ENCODE assay signal across 9 cellular contexts in the genomic region with DNA sequence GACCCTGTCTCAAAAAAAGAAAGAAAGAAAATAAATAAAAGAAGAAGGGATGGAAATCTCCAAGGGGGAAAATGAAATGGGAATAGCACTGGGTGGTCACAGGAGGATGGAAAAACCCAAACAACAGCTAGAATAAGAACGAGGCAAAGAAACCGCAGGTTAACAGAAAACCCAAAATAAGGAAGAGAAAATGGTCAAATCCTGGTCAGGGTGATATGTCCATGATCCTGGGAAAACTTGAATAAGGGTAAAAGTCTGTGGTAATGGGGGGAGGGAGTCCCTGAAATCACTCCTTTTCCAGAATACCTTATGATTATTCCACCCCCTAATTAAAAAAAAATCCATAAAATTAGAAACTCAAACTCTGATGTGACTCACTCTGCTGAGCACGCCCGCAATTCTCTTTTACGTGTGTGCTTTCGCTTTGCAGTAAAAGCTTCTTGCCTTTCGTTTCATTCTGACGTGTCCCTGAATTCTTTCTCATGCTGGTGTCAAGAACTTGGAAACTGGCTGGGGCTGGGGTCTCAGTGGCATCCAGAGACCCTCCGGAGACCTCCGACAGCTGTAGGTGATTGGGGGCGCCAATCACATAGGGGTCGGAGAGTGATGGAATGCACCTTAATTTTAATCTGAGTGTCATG. TPM values are rescaled to one million over a fixed set of nuclear protein-coding genes. Genes with fewer than 3 reads are reported as not detected.
A peak's percentile ranks its signal among the peaks of the same experiment; 100 is the strongest.
DNase-seq lines count a peak whose midpoint lies in the region; ATAC-seq, FAIRE-seq and TF ChIP-seq lines count a peak whose summit lies in the region.
"Had no signal": no experiment of that assay in that cellular context is flagged by ENCODE, and none has a peak within 500 bp of the region (broad histone marks: within the 10 kb centered on the region; RNA-seq: fewer than 3 reads in every experiment).

No MANE protein-coding gene starts in this region.

- H2AFZ ChIP-seq in K562 (ENCODE audit: low read depth, low read length) = peak overlapping the region; percentile 38; the same call in 1 of the 2 replicates

- no peaks in the 10 kb centered on the region for H3K36me3 ChIP-seq in K562 (ENCODE audit: control insufficient read depth, insufficient read depth, low read length)

- no TSS peak for BruUV-seq in K562 (replicated peaks; lab: Mats Ljungman, UMichigan)

- FAIRE-seq in K562 (lab: Jason Lieb, UNC) = no peak

- no peak overlapping the region for H3K4me3 Mint-ChIP-seq in WTC11

- TF ChIP-seq RAD21 in K562 (CRISPR knock-in tag; conservative IDR thresholded peaks at IDR 0.05 in 1 of 2, IDR thresholded peaks at IDR 0.05 in 1 of 2) = no peak

- peaks cover 3 to 9% of the 10 kb centered on the region in 2 experiments; a peak in 3 of 5 replicates for H3K4me1 ChIP-seq in K562 (replicated peaks in 1 of 2; ENCODE audit: control insufficient read depth in 2 of 2, insufficient read depth in 2 of 2, low read length in 2 of 2)

- no peak overlapping the region for H3K4me3 ChIP-seq in K562

- H3K9ac ChIP-seq in K562 (ENCODE audit: insufficient read depth in 1 of 2, low read depth in 2 of 2, low read length in 2 of 2) = no peak overlapping the region

- in situ Hi-C loops in K562 (cut with MboI) = no loop called here

- no peak for TF ChIP-seq POLR2A in K562 (conservative IDR thresholded peaks at IDR 0.05)
- no peak for TF ChIP-seq POLR2A in erythroblast (IDR thresholded peaks at IDR 0.05; ENCODE audit: low read length)

- H3K27ac Mint-ChIP-seq in WTC11 = no peak overlapping the region

- TF ChIP-seq CTCF in K562 (IDR thresholded peaks at IDR 0.05 in 2 of 3, conservative IDR thresholded peaks at IDR 0.05 in 1 of 3; ENCODE audit: insufficient read depth in 2 of 3, low read depth in 1 of 3, low read length in 3 of 3) = no peak
- no peak for TF ChIP-seq CTCF in WTC11 (IDR thresholded peaks at IDR 0.05)

- ATAC-seq in GM19455 (IDR thresholded peaks at IDR 0.05; ENCODE audit: unreplicated experiment) = peak; percentile 44
- peak; percentile 46 for ATAC-seq in HG03520 (IDR thresholded peaks at IDR 0.05; ENCODE audit: unreplicated experiment)
- ATAC-seq in K562 = no peak
- ATAC-seq in WTC11 = no peak

- 0 out of 2 replicates have a peak, but pooled peaks cover 2% of the 10 kb centered on the region for H3K9me3 ChIP-seq in K562 (replicated peaks; ENCODE audit: control insufficient read depth, insufficient read depth, low read depth, low read length)

- peaks cover 19% of the 10 kb centered on the region for H3K4me1 Mint-ChIP-seq in WTC11

- intact Hi-C loops in K562 (cut with micrococcal nuclease) = no loop called here

- peaks cover 20% of the 10 kb centered on the region for H3K9me3 Mint-ChIP-seq in WTC11

- H3K27ac ChIP-seq in K562 (ENCODE audit: extremely low read depth, low read depth, low read length) = no peak overlapping the region

- H3K27me3 ChIP-seq in K562 (ENCODE audit: control insufficient read depth in 2 of 2, insufficient read depth in 2 of 2, low read length in 2 of 2) = no peaks in the 10 kb centered on the region

- no peaks in the 10 kb centered on the region for H4K20me1 ChIP-seq in K562 (replicated peaks; ENCODE audit: control insufficient read depth, insufficient read depth, low read length)

- POLR2A ChIA-PET in K562 (lab: Yijun Ruan, JAX) = interaction anchor here (0.7 to 0.8 kb wide), 3 partner anchors 12 to 104 kb away, joined by 3 to 5 read pairs (median 3); no protein-coding TSS in a partner anchor
- POLR2A ChIA-PET in WTC11 (lab: Charles Lee) = no interaction called here

- no peaks in the 10 kb centered on the region for H3K9me1 ChIP-seq in K562 (ENCODE audit: control insufficient read depth, insufficient read depth, low read length)

- peaks cover 8% of the 10 kb centered on the region for H3K79me2 ChIP-seq in K562 (ENCODE audit: control insufficient read depth, insufficient read depth, low read length)

- CTCF ChIA-PET in K562 (lab: Yijun Ruan, JAX; ENCODE audit: low intra/inter-chr PET ratio) (no interaction called here), WTC11 (lab: Charles Lee) (interaction anchor here (1.4 kb wide), 1 partner anchor 155 kb away, joined by 3 read pairs; no protein-coding TSS in a partner anchor)

- DNase-seq in COLO829 (ENCODE audit: low spot score) (peak; percentile 76), K562 (ENCODE audit: extremely low read depth in 1 of 4, low spot score in 3 of 4) (no peak), DMS 273 (lab: John Stamatoyannopoulos, UW; ENCODE audit: unreplicated experiment) (no peak), AG20443 (ENCODE audit: low spot score) (no peak), WTC11 (ENCODE audit: low spot score) (no peak), erythroblast (lab: John Stamatoyannopoulos, UW) (no peak)
- DNase-seq: NCI-H774 had no signal

- no peak overlapping the region for H3K4me2 ChIP-seq in K562 (ENCODE audit: insufficient read depth, low read length)

- WGBS in K562 (ENCODE audit: insufficient coverage, low coverage, missing lambda C conversion rate) = 63% methylated on average over 10 of the region's 12 CpGs

- H3K27me3 Mint-ChIP-seq in WTC11 (ENCODE audit: low read depth) = peaks cover 26% of the 10 kb centered on the region

- no peak for TF ChIP-seq EP300 in K562 (IDR thresholded peaks at IDR 0.05; ENCODE audit: low read length)

- H3K36me3 Mint-ChIP-seq in WTC11 = peaks cover 11% of the 10 kb centered on the region

TF ChIP-seq in K562, 482 proteins besides CTCF, POLR2A, EP300 and RAD21 (continues in another document):
- no peak for TF ChIP-seq CHCHD3 (CRISPR knock-in tag; IDR thresholded peaks at IDR 0.05)
- TF ChIP-seq RCOR1 (IDR thresholded peaks at IDR 0.05; ENCODE audit: borderline replicate concordance in 1 of 2, low read depth in 2 of 2, low read length in 2 of 2) = no peak
- TF ChIP-seq SRSF9 (IDR thresholded peaks at IDR 0.05; ENCODE audit: borderline replicate concordance, low read depth, low read length) = no peak
- TF ChIP-seq HNRNPL (IDR thresholded peaks at IDR 0.05; ENCODE audit: low read depth, low read length) = no peak
- no peak for TF ChIP-seq RBM34 (IDR thresholded peaks at IDR 0.05; ENCODE audit: borderline replicate concordance, insufficient read depth, low read length)

TF ChIP-seq in WTC11, 78 proteins besides CTCF, POLR2A, EP300 and RAD21 (continues in another document):
- TF ChIP-seq, protein P1, sequence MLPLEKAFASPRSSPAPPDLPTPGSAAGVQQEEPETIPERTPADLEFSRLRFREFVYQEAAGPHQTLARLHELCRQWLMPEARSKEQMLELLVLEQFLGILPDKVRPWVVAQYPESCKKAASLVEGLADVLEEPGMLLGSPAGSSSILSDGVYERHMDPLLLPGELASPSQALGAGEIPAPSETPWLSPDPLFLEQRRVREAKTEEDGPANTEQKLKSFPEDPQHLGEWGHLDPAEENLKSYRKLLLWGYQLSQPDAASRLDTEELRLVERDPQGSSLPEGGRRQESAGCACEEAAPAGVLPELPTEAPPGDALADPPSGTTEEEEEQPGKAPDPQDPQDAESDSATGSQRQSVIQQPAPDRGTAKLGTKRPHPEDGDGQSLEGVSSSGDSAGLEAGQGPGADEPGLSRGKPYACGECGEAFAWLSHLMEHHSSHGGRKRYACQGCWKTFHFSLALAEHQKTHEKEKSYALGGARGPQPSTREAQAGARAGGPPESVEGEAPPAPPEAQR (CRISPR knock-in tag; IDR thresholded peaks at IDR 0.05) = no peak
- TF ChIP-seq ZNF423 (CRISPR knock-in tag; IDR thresholded peaks at IDR 0.05) (no peak), ZNF416 (CRISPR knock-in tag; IDR thresholded peaks at IDR 0.05) (no peak), FOXJ3 (CRISPR knock-in tag; IDR thresholded peaks at IDR 0.05; ENCODE audit: borderline replicate concordance) (no peak)

RNA-seq across cellular contexts. Expression of gene NAXD, which starts 4.3 kb away (rescaled TPM):
- total RNA-seq in K562 (2011; cell fraction: chromatin; rRNA removed; ENCODE audit: low replicate concordance) = 32.5 and 45.0 TPM in 2 replicates
- total RNA-seq in K562 (2011; cell fraction: nucleolus; rRNA removed) = 25.1 and 28.0 TPM in 2 replicates
- total RNA-seq in K562 (2011; cell fraction: nucleoplasm; rRNA removed) = 19.5 and 24.8 TPM in 2 replicates
- total RNA-seq in K562 (2014; rRNA removed) (9.4 and 10.9 TPM in 2 replicates), K562 (2014; rRNA removed; fragmentation: Illumina TruSeq; extraction: Trizol) (9.4 and 10.4 TPM in 2 replicates), K562 (2015; rRNA removed; fragmentation: Illumina TruSeq; extraction: Trizol) (13.2 and 14.1 TPM in 2 replicates), K562 (2021) (19.3 and 20.1 TPM in 2 replicates), WTC11 (2021) (26.8 to 29.3 TPM (median 27.9 TPM) in 3 replicates)
- polyA plus RNA-seq in K562 (2011; rRNA removed) (15.4 and 19.7 TPM in 2 replicates), K562 (2014; fragmentation: Illumina TruSeq; extraction: Trizol) (13.0 and 17.0 TPM in 2 replicates), K562 (2014; fragmentation: Nextera tagmentation; extraction: Ambion mirVana) (1 to 10 TPM in 1 of 2 experiments, under 1 TPM in 1; 0.59 to 1.7 TPM), K562 (2014; rRNA removed) (20.6 and 20.8 TPM in 2 replicates)
- 19.3 and 25.1 TPM in 2 replicates for polyA plus RNA-seq in K562 (2011; cell fraction: cytosol; rRNA removed)
- 81.8 and 101 TPM in 2 replicates for polyA plus RNA-seq in K562 (2011; cell fraction: nucleus; rRNA removed)
- polyA plus RNA-seq in K562 (2012) = 17.8 and 18.6 TPM in 2 replicates
- 10.0 and 11.0 TPM in 2 replicates for polyA minus RNA-seq in K562 (2011; rRNA and poly(A)+ RNA removed)
- polyA minus RNA-seq in K562 (2011; cell fraction: cytosol; rRNA and poly(A)+ RNA removed) = 5.3 and 8.5 TPM in 2 replicates
- polyA minus RNA-seq in K562 (2011; cell fraction: nucleus; rRNA and poly(A)+ RNA removed) = 10.6 and 16.3 TPM in 2 replicates

RNA-seq across cellular contexts. Expression of gene RAB20, which starts 49.6 kb away (rescaled TPM):
- 1.3 and 3.9 TPM in 2 replicates for total RNA-seq in K562 (2011; cell fraction: chromatin; rRNA removed; ENCODE audit: low replicate concordance)
- 2.5 TPM in 2 replicates for total RNA-seq in K562 (2011; cell fraction: nucleolus; rRNA removed)
- 1.5 and 2.9 TPM in 2 replicates for total RNA-seq in K562 (2011; cell fraction: nucleoplasm; rRNA removed)
- 9.2 and 12.4 TPM in 2 replicates for total RNA-seq in K562 (2014; rRNA removed)
- total RNA-seq in K562 (2014; rRNA removed; fragmentation: Illumina TruSeq; extraction: Trizol) = 4.3 and 4.8 TPM in 2 replicates
- total RNA-seq in K562 (2015; rRNA removed; fragmentation: Illumina TruSeq; extraction: Trizol) = 6.7 and 7.7 TPM in 2 replicates
- total RNA-seq in K562 (2021) = 7.9 and 8.1 TPM in 2 replicates
- polyA plus RNA-seq in K562 (2011; rRNA removed) = 4.6 and 11.8 TPM in 2 replicates
- polyA plus RNA-seq in K562 (2011; cell fraction: cytosol; rRNA removed) = 8.9 and 13.3 TPM in 2 replicates
- polyA plus RNA-seq in K562 (2011; cell fraction: nucleus; rRNA removed) = 3.6 and 6.9 TPM in 2 replicates
- 10.1 and 10.6 TPM in 2 replicates for polyA plus RNA-seq in K562 (2012)
- polyA plus RNA-seq in K562 (2014; fragmentation: Illumina TruSeq; extraction: Trizol) = 5.4 and 7.5 TPM in 2 replicates
- polyA plus RNA-seq in K562 (2014; fragmentation: Nextera tagmentation; extraction: Ambion mirVana) = under 1 TPM; 0.62 to 0.82 TPM
- polyA plus RNA-seq in K562 (2014; rRNA removed) = 7.1 and 9.1 TPM in 2 replicates
- polyA minus RNA-seq in K562 (2011; rRNA and poly(A)+ RNA removed) = 2.9 and 6.8 TPM in 2 replicates
- 2.9 and 9.6 TPM in 2 replicates for polyA minus RNA-seq in K562 (2011; cell fraction: cytosol; rRNA and poly(A)+ RNA removed)
- 1.9 and 4.2 TPM in 2 replicates for polyA minus RNA-seq in K562 (2011; cell fraction: nucleus; rRNA and poly(A)+ RNA removed)
- total RNA-seq in WTC11 (2021) = 14.3 to 19.0 TPM (median 18.6 TPM) in 3 replicates

Comparison
In these comparisons a context has a peak if more than half of its experiments do, and no peak if none do; other contexts are left out.
1. ATAC-seq: peak in GM19455 (single experiment) and HG03520 (single experiment); none in K562 (single experiment) and WTC11 (single experiment).